10 cellular contexts compared by ENCODE assay signal in genomic region chr7:25117226-25118047, GRCh38. TPM values are rescaled to one million over a fixed set of nuclear protein-coding genes. Genes with fewer than 3 reads are reported as not detected.
DNase-seq lines count a peak whose midpoint lies in the region; ATAC-seq and TF ChIP-seq lines count a peak whose summit lies in the region.
"Had no signal": no experiment of that assay in that cellular context is flagged by ENCODE, and none has a peak within 500 bp of the region (broad histone marks: within the 10 kb centered on the region; RNA-seq: fewer than 3 reads in every experiment).

No MANE protein-coding gene starts in this region.

- H3K27me3 ChIP-seq in lower lobe of right lung (ENCODE audit: low read depth) = no peaks in the 10 kb centered on the region
- no peaks in the 10 kb centered on the region for H3K27me3 ChIP-seq in Caco-2 (replicated peaks; ENCODE audit: control insufficient read depth, insufficient read depth, low read length)
- no peaks in the 10 kb centered on the region for H3K27me3 ChIP-seq in prostate gland (replicated peaks; ENCODE audit: insufficient read depth)
- H3K27me3 ChIP-seq: pancreas had no signal

- no peak for TF ChIP-seq POLR2A in prostate gland (IDR thresholded peaks at IDR 0.05)

- peak overlapping the region; percentile 20 for H3K27ac ChIP-seq in lower lobe of right lung
- H3K27ac ChIP-seq in prostate gland = no peak overlapping the region
- H3K27ac ChIP-seq: pancreas had no signal

- TF ChIP-seq CTCF in lower lobe of right lung (IDR thresholded peaks at IDR 0.05) (no peak), Caco-2 (IDR thresholded peaks at IDR 0.05; ENCODE audit: insufficient read depth in 1 of 2, low read depth in 1 of 2, low read length in 1 of 2, severe bottlenecking in 1 of 2, unreplicated experiment in 1 of 2) (no peak), prostate gland (IDR thresholded peaks at IDR 0.05) (no peak)

- H3K4me3 Mint-ChIP-seq in IgD-negative memory B cell (peak overlapping the region; percentile 49 to 93 (median 88)), Caco-2 (ENCODE audit: unreplicated experiment) (no peak overlapping the region)

- H3K4me3 ChIP-seq in lower lobe of right lung (no peak overlapping the region), Caco-2 (ENCODE audit: low read depth, low read length) (no peak overlapping the region), prostate gland (no peak overlapping the region)
- H3K4me3 ChIP-seq: pancreas had no signal

- H3K4me1 ChIP-seq in lower lobe of right lung (no peaks in the 10 kb centered on the region), Caco-2 (peaks cover 12% of the 10 kb centered on the region; the same call in 1 of the 2 replicates), prostate gland (replicated peaks) (peaks cover 2% of the 10 kb centered on the region)
- H3K4me1 ChIP-seq: pancreas had no signal

- H3K9me3 ChIP-seq in lower lobe of right lung (no peaks in the 10 kb centered on the region), Caco-2 (no peaks in the 10 kb centered on the region), prostate gland (no peaks in the 10 kb centered on the region)
- H3K9me3 ChIP-seq: pancreas had no signal

- peaks cover 4% of the 10 kb centered on the region for H3K36me3 Mint-ChIP-seq in IgD-negative memory B cell
- peaks cover 44% of the 10 kb centered on the region for H3K36me3 Mint-ChIP-seq in Caco-2 (ENCODE audit: insufficient read depth, unreplicated experiment)

- H3K9me3 Mint-ChIP-seq in IgD-negative memory B cell (no peaks in the 10 kb centered on the region), Caco-2 (ENCODE audit: unreplicated experiment) (peaks cover under 1% of the 10 kb centered on the region)
- H3K9me3 Mint-ChIP-seq: brain had no signal

- no TSS peak for BruUV-seq in Caco-2 (replicated peaks; lab: Mats Ljungman, UMichigan)

- H3K27me3 Mint-ChIP-seq in IgD-negative memory B cell = no peaks in the 10 kb centered on the region
- no peaks in the 10 kb centered on the region for H3K27me3 Mint-ChIP-seq in Caco-2 (ENCODE audit: insufficient read depth, unreplicated experiment)

- H3K4me1 Mint-ChIP-seq in IgD-negative memory B cell (peaks cover 17 to 29% (median 22%) of the 10 kb centered on the region in 3 donors), Caco-2 (ENCODE audit: low read depth, unreplicated experiment) (peaks cover 7% of the 10 kb centered on the region)

- H3K27ac Mint-ChIP-seq in IgD-negative memory B cell (peak overlapping the region; percentile 78 to 99 (median 98)), Caco-2 (ENCODE audit: unreplicated experiment) (no peak overlapping the region)

- DNase-seq in lower lobe of right lung (no peak), Caco-2 (no peak), DMS79 (lab: John Stamatoyannopoulos, UW) (no peak), prostate gland (ENCODE audit: low spot score) (no peak)
- no peak for DNase-seq in stimulated activated naive CD4-positive, alpha-beta T cell (lab: John Stamatoyannopoulos, UW)
- DNase-seq: pancreas had no signal

- CTCF ChIA-PET in Caco-2 (lab: Charles Lee) = interaction anchor here (1.2 kb wide), 1 partner anchor 32 kb away, joined by 3 read pairs; no protein-coding TSS in a partner anchor

- POLR2A ChIA-PET in Caco-2 (lab: Charles Lee) = interaction anchor here (0.9 kb wide), 1 partner anchor 8 kb away, joined by 5 read pairs; no protein-coding TSS in a partner anchor

- 77% methylated on average over 7 of the region's 7 CpGs for WGBS in prostate gland

- ATAC-seq in GM18511 (IDR thresholded peaks at IDR 0.05; ENCODE audit: unreplicated experiment) (peak; percentile 88), GM21576 (IDR thresholded peaks at IDR 0.05; ENCODE audit: unreplicated experiment) (peak; percentile 90), lower lobe of right lung (peak; percentile 38 to 66)

- H3K36me3 ChIP-seq in lower lobe of right lung (peaks cover 31% of the 10 kb centered on the region), Caco-2 (ENCODE audit: control insufficient read depth, insufficient read depth, low read length) (peaks cover 2% of the 10 kb centered on the region; the same call in 1 of the 2 replicates), prostate gland (no peaks in the 10 kb centered on the region)

- intact Hi-C loops in lower lobe of right lung (cut with DNase I) = no loop called here
- intact Hi-C loops in Caco-2 (cut with micrococcal nuclease; ENCODE audit: unreplicated experiment) = no loop called here
- intact Hi-C loops in prostate gland (cut with DNase I) = no loop called here

RNA-seq across cellular contexts. Expression of gene CYCS, which starts 7.6 kb away (rescaled TPM):
- 142 TPM for polyA plus RNA-seq in IgD-negative memory B cell
- total RNA-seq in lower lobe of right lung = 62.3 TPM
- total RNA-seq in Caco-2 (2022) = 156 and 177 TPM in 2 replicates
- 10 to 100 TPM; 36.3 to 36.6 TPM for total RNA-seq in prostate gland
